In genomic region chr1:36024024-36024423, GRCh38 we compare ENCODE assay signal across 13 cellular contexts. TPM values are rescaled to one million over a fixed set of nuclear protein-coding genes. Genes with fewer than 3 reads are reported as not detected.
DNase-seq lines count a peak whose midpoint lies in the region; ATAC-seq and TF ChIP-seq lines count a peak whose summit lies in the region.
"Not testable (repeated sequence)": the region's sequence is repeated elsewhere in the genome, so short reads cannot be mapped to it uniquely, and the experiment has no call there.
"Had no signal": no experiment of that assay in that cellular context is flagged by ENCODE, and none has a peak within 500 bp of the region (broad histone marks: within the 10 kb centered on the region; RNA-seq: fewer than 3 reads in every experiment).

No MANE protein-coding gene starts in this region.

- ATAC-seq in CD4-positive, CD25-positive, alpha-beta regulatory T cell (ENCODE audit: low read depth in 2 of 2); central memory CD8-positive, alpha-beta T cell (replicated peaks; ENCODE audit: extremely low read depth, poor library complexity, severe bottlenecking); thoracic aorta (ENCODE audit: insufficient number of reproducible peaks, low FRiP score, low read depth): not testable (repeated sequence)

- H3K4me1 ChIP-seq in CD4-positive, CD25-positive, alpha-beta regulatory T cell (ENCODE audit: control insufficient read depth, insufficient read depth, low read length, poor library complexity, severe bottlenecking); HEK293 (ENCODE audit: control insufficient read depth, insufficient read depth, low read length): not testable (repeated sequence)
- peaks cover 0 to 16% of the 10 kb centered on the region in 2 donors for H3K4me1 ChIP-seq in thoracic aorta (ENCODE audit: control insufficient read depth in 1 of 2, low read depth in 2 of 2)

- not testable (repeated sequence) for DNase-seq in CD4-positive, CD25-positive, alpha-beta regulatory T cell; activated CD4-positive, alpha-beta memory T cell treated with anti-CD3 and anti-CD28 coated beads, Interleukin-2, amount 10 ng/mL, durations not matched to agents 7 days and 5 days; central memory CD8-positive, alpha-beta T cell (ENCODE audit: low spot score in 2 of 2); neural crest cell (ENCODE audit: low read depth, low spot score); thoracic aorta (ENCODE audit: low spot score)

- H3K4me2 ChIP-seq in SU-DHL-6 (ENCODE audit: low read depth, low read length, poor library complexity, severe bottlenecking) = not testable (repeated sequence)

- not testable (repeated sequence) for H3K27me3 Mint-ChIP-seq in CD4-positive, CD25-positive, alpha-beta regulatory T cell; activated CD4-positive, alpha-beta memory T cell treated with anti-CD3 and anti-CD28 coated beads, Interleukin-2, amount 10 ng/mL, durations not matched to agents 7 days and 5 days; activated naive CD4-positive, alpha-beta T cell treated with anti-CD3 and anti-CD28 coated beads, Interleukin-2, amount 50 U/mL, for 24 hours; central memory CD8-positive, alpha-beta T cell; neural crest cell (ENCODE audit: low read depth)

- not testable (repeated sequence) for TF ChIP-seq CTCF in HEK293 (tag by site-specific recombination; IDR thresholded peaks at IDR 0.05); SU-DHL-6 (IDR thresholded peaks at IDR 0.05; ENCODE audit: insufficient read depth, low read length, poor library complexity, severe bottlenecking); neural crest cell (conservative IDR thresholded peaks at IDR 0.05); thoracic aorta (IDR thresholded peaks at IDR 0.05)

- H3K4me3 Mint-ChIP-seq in CD4-positive, CD25-positive, alpha-beta regulatory T cell; activated naive CD4-positive, alpha-beta T cell treated with anti-CD3 and anti-CD28 coated beads, Interleukin-2, amount 50 U/mL, for 24 hours; central memory CD8-positive, alpha-beta T cell; neural crest cell: not testable (repeated sequence)
- H3K4me3 Mint-ChIP-seq in activated CD4-positive, alpha-beta memory T cell treated with anti-CD3 and anti-CD28 coated beads, Interleukin-2, amount 10 ng/mL, durations not matched to agents 7 days and 5 days = peak overlapping the region; percentile 34

- H4K20me1 ChIP-seq in SU-DHL-6 (ENCODE audit: low read depth, low read length) = not testable (repeated sequence)

- POLR2A ChIA-PET in HEK293 (lab: Yijun Ruan, JAX) = not testable (repeated sequence)
- POLR2A ChIA-PET in activated CD4-positive, alpha-beta memory T cell treated with anti-CD3 and anti-CD28 coated beads, Interleukin-2, amount 10 ng/mL, durations not matched to agents 7 days and 5 days (lab: Charles Lee) = interaction anchor here (1.2 to 1.3 kb wide), 2 partner anchors 15 to 93 kb away, joined by 3 to 5 read pairs; partner anchors contain the start of gene AGO3

- not testable (repeated sequence) for H3K9me3 Mint-ChIP-seq in CD4-positive, CD25-positive, alpha-beta regulatory T cell; activated CD4-positive, alpha-beta memory T cell treated with anti-CD3 and anti-CD28 coated beads, Interleukin-2, amount 10 ng/mL, durations not matched to agents 7 days and 5 days; activated naive CD4-positive, alpha-beta T cell treated with anti-CD3 and anti-CD28 coated beads, Interleukin-2, amount 50 U/mL, for 24 hours; central memory CD8-positive, alpha-beta T cell; neural crest cell

- peaks cover 35% of the 10 kb centered on the region for H3K36me3 Mint-ChIP-seq in CD4-positive, CD25-positive, alpha-beta regulatory T cell
- peaks cover 51% of the 10 kb centered on the region for H3K36me3 Mint-ChIP-seq in activated CD4-positive, alpha-beta memory T cell treated with anti-CD3 and anti-CD28 coated beads, Interleukin-2, amount 10 ng/mL, durations not matched to agents 7 days and 5 days (ENCODE audit: low read depth)
- peaks cover 25% of the 10 kb centered on the region for H3K36me3 Mint-ChIP-seq in activated naive CD4-positive, alpha-beta T cell treated with anti-CD3 and anti-CD28 coated beads, Interleukin-2, amount 50 U/mL, for 24 hours
- H3K36me3 Mint-ChIP-seq in central memory CD8-positive, alpha-beta T cell (ENCODE audit: insufficient read depth) = peaks cover 10% of the 10 kb centered on the region
- peaks cover 17% of the 10 kb centered on the region for H3K36me3 Mint-ChIP-seq in neural crest cell (ENCODE audit: low read depth)

- H3K9me3 ChIP-seq in CD4-positive, CD25-positive, alpha-beta regulatory T cell (ENCODE audit: control insufficient read depth in 2 of 2, low read length in 2 of 2); HEK293 (ENCODE audit: control insufficient read depth, insufficient read depth, low read depth, low read length); SU-DHL-6 (ENCODE audit: insufficient read depth, low read length); thoracic aorta: not testable (repeated sequence)

- not testable (repeated sequence) for H2AFZ ChIP-seq in SU-DHL-6 (ENCODE audit: low read depth, low read length, severe bottlenecking)

- not testable (repeated sequence) for H3K27me3 ChIP-seq in CD4-positive, CD25-positive, alpha-beta regulatory T cell (ENCODE audit: control insufficient read depth, insufficient read depth, low read length); SU-DHL-6 (ENCODE audit: low read length); thoracic aorta (replicated peaks; ENCODE audit: insufficient read depth)

- peaks cover 37% of the 10 kb centered on the region for H3K36me3 ChIP-seq in CD4-positive, CD25-positive, alpha-beta regulatory T cell (ENCODE audit: control insufficient read depth, insufficient read depth, low read length)
- peaks cover 11 to 45% of the 10 kb centered on the region in 2 experiments for H3K36me3 ChIP-seq in HEK293 (ENCODE audit: control insufficient read depth in 2 of 2, insufficient read depth in 1 of 2, low read length in 2 of 2)
- H3K36me3 ChIP-seq in SU-DHL-6 (ENCODE audit: low read length) = peaks cover 13% of the 10 kb centered on the region; the same call in 1 of the 2 replicates
- H3K36me3 ChIP-seq in thoracic aorta = peaks cover 11% of the 10 kb centered on the region

- peaks cover 0 to 15% (median 11%) of the 10 kb centered on the region in 4 donors for H3K4me1 Mint-ChIP-seq in CD4-positive, CD25-positive, alpha-beta regulatory T cell
- H3K4me1 Mint-ChIP-seq in activated CD4-positive, alpha-beta memory T cell treated with anti-CD3 and anti-CD28 coated beads, Interleukin-2, amount 10 ng/mL, durations not matched to agents 7 days and 5 days = peaks cover 13% of the 10 kb centered on the region
- H3K4me1 Mint-ChIP-seq in activated naive CD4-positive, alpha-beta T cell treated with anti-CD3 and anti-CD28 coated beads, Interleukin-2, amount 50 U/mL, for 24 hours; central memory CD8-positive, alpha-beta T cell; neural crest cell: not testable (repeated sequence)

- H3K27ac Mint-ChIP-seq in CD4-positive, CD25-positive, alpha-beta regulatory T cell = peak overlapping the region in 2 of 3 donors; percentile 34 to 90
- H3K27ac Mint-ChIP-seq in activated CD4-positive, alpha-beta memory T cell treated with anti-CD3 and anti-CD28 coated beads, Interleukin-2, amount 10 ng/mL, durations not matched to agents 7 days and 5 days = peak overlapping the region; percentile 72
- peak overlapping the region; percentile 86 for H3K27ac Mint-ChIP-seq in activated naive CD4-positive, alpha-beta T cell treated with anti-CD3 and anti-CD28 coated beads, Interleukin-2, amount 50 U/mL, for 24 hours
- peak overlapping the region; percentile 56 for H3K27ac Mint-ChIP-seq in central memory CD8-positive, alpha-beta T cell (ENCODE audit: low read depth)
- H3K27ac Mint-ChIP-seq in neural crest cell (ENCODE audit: unreplicated experiment) = peak overlapping the region; percentile 16

- not testable (repeated sequence) for H3K9me2 ChIP-seq in SU-DHL-6 (replicated peaks; ENCODE audit: insufficient read depth, low read length)

- H3K4me3 ChIP-seq in CD4-positive, CD25-positive, alpha-beta regulatory T cell (ENCODE audit: low read depth, low read length); HEK293 (ENCODE audit: low read depth, low read length); SU-DHL-6 (ENCODE audit: insufficient read depth, low read length, poor library complexity, severe bottlenecking); thoracic aorta: not testable (repeated sequence)

- H3K79me2 ChIP-seq in SU-DHL-6 (ENCODE audit: insufficient read depth, low read length) = not testable (repeated sequence)

- not testable (repeated sequence) for H3F3A ChIP-seq in SU-DHL-6 (ENCODE audit: insufficient read depth)

- H3K27ac ChIP-seq in CD4-positive, CD25-positive, alpha-beta regulatory T cell (ENCODE audit: insufficient read depth, low read length, poor library complexity, severe bottlenecking); HEK293 (ENCODE audit: extremely low read depth, low read depth, low read length): not testable (repeated sequence)
- H3K27ac ChIP-seq in SU-DHL-6 (ENCODE audit: low read depth, low read length) (peak overlapping the region; percentile 14; the same call in 1 of the 2 replicates), thoracic aorta (peak overlapping the region; percentile 1 to 41)

- H3K9ac ChIP-seq in SU-DHL-6 (ENCODE audit: low read length) = not testable (repeated sequence)

- CTCF ChIA-PET in HEK293 (lab: Yijun Ruan, JAX); activated CD4-positive, alpha-beta memory T cell treated with anti-CD3 and anti-CD28 coated beads, Interleukin-2, amount 10 ng/mL, durations not matched to agents 7 days and 5 days (lab: Charles Lee): not testable (repeated sequence)

TF ChIP-seq in HEK293, 187 proteins besides CTCF, POLR2A, EP300 and RAD21:
- TF ChIP-seq ZNF121 (tag by site-specific recombination; IDR thresholded peaks at IDR 0.05) = peak; percentile 53; the same call in 1 of the 2 replicates

RNA-seq across cellular contexts. Expression of gene TEKT2, which starts 59.9 kb away (rescaled TPM):
- 0.81 TPM for total RNA-seq in CD4-positive, CD25-positive, alpha-beta regulatory T cell
- polyA plus RNA-seq in CD4-positive, CD25-positive, alpha-beta regulatory T cell = not detected
- not detected for total RNA-seq in activated CD4-positive, alpha-beta memory T cell treated with anti-CD3 and anti-CD28 coated beads, Interleukin-2, amount 10 ng/mL, durations not matched to agents 7 days and 5 days
- total RNA-seq in neural crest cell = 7.4 and 8.4 TPM in 2 replicates
- total RNA-seq in thoracic aorta = not detected
- total RNA-seq: A172, GM23248, LHCN-M2, PC-3 had no signal
- polyA plus RNA-seq: CD14-positive monocyte, GM23248 had no signal

Comparison
In these comparisons a context has a peak if more than half of its experiments do, and no peak if none do; other contexts are left out.
1. H3K27ac Mint-ChIP-seq: peak in every context shown above with its lines; median percentile 86 in activated naive CD4-positive, alpha-beta T cell treated with anti-CD3 and anti-CD28 coated beads, Interleukin-2, amount 50 U/mL, for 24 hours; 72 in activated CD4-positive, alpha-beta memory T cell treated with anti-CD3 and anti-CD28 coated beads, Interleukin-2, amount 10 ng/mL, durations not matched to agents 7 days and 5 days; 62 in CD4-positive, CD25-positive, alpha-beta regulatory T cell; 56 in central memory CD8-positive, alpha-beta T cell; 16 in neural crest cell.